ENCODE assay signal across 19 cellular contexts in genomic region chr9:90613502-90613901, GRCh38. TPM values are rescaled to one million over a fixed set of nuclear protein-coding genes. Genes with fewer than 3 reads are reported as not detected.
DNase-seq lines count a peak whose midpoint lies in the region; ATAC-seq and TF ChIP-seq lines count a peak whose summit lies in the region.
"Had no signal": no experiment of that assay in that cellular context is flagged by ENCODE, and none has a peak within 500 bp of the region (broad histone marks: within the 10 kb centered on the region; RNA-seq: fewer than 3 reads in every experiment).

No MANE protein-coding gene starts in this region.

- peak; percentile 74 for ATAC-seq in WTC11
- ATAC-seq: GM12878, HCT116 had no signal

- H3K27ac Mint-ChIP-seq in WTC11: no peak overlapping the region
- H3K27ac Mint-ChIP-seq: CD4-positive, alpha-beta memory T cell had no signal

- no peaks in the 10 kb centered on the region for H3K27me3 ChIP-seq in dorsolateral prefrontal cortex
- H3K27me3 ChIP-seq in vagina: no peaks in the 10 kb centered on the region

- no peaks in the 10 kb centered on the region for H3K36me3 ChIP-seq in vagina

- no peaks in the 10 kb centered on the region for H3K36me3 Mint-ChIP-seq in WTC11
- H3K36me3 Mint-ChIP-seq: CD4-positive, alpha-beta memory T cell had no signal

- peak; percentile 21 for DNase-seq in WTC11 (ENCODE audit: low spot score)
- DNase-seq in dorsolateral prefrontal cortex: peak in 1 of 10 donors; percentile 29
- peak; percentile 27 for DNase-seq in iPS-NIHi7 (ENCODE audit: extremely low spot score)
- DNase-seq in NCI-H2171 treated with DMSO at 0.1 percent for 48 hours (lab: John Stamatoyannopoulos, UW): no peak
- no peak for DNase-seq in vagina (ENCODE audit: extremely low spot score in 2 of 2)
- no peak for DNase-seq in germinal center (ENCODE audit: low spot score)
- DNase-seq in caudate nucleus (lab: John Stamatoyannopoulos, UW): no peak
- DNase-seq: Calu3; CD4-positive, alpha-beta memory T cell; COR-L47; DMS153; DND-41; GDM1; GM23248; H7 had no signal

- TF ChIP-seq POLR2A in vagina (IDR thresholded peaks at IDR 0.05): no peak

- POLR2A ChIA-PET in WTC11 (lab: Charles Lee): no interaction called here

- H3K27ac ChIP-seq in dorsolateral prefrontal cortex (peak overlapping the region in 38 of 59 donors; percentile 8 to 84 (median 61)), vagina (no peak overlapping the region), caudate nucleus (ENCODE audit: low read depth, low read length) (no peak overlapping the region)
- H3K27ac ChIP-seq: GM23248 had no signal

- H3K9me3 Mint-ChIP-seq in WTC11: 0 out of 2 replicates have a peak, but pooled peaks cover 4% of the 10 kb centered on the region
- H3K9me3 Mint-ChIP-seq: CD4-positive, alpha-beta memory T cell had no signal

- H3K27me3 Mint-ChIP-seq in WTC11 (ENCODE audit: low read depth): no peaks in the 10 kb centered on the region

- peaks cover 9% of the 10 kb centered on the region for H3K4me1 Mint-ChIP-seq in WTC11
- H3K4me1 Mint-ChIP-seq: CD4-positive, alpha-beta memory T cell had no signal

- no peaks in the 10 kb centered on the region for H3K9me3 ChIP-seq in vagina

- intact Hi-C loops in dorsolateral prefrontal cortex (cut with DNase I): no loop called here
- intact Hi-C loops in vagina (cut with DNase I): loop anchor here (5.0 kb wide), 1 partner anchor 339 kb away; no protein-coding TSS in a partner anchor

- H3K4me3 ChIP-seq in dorsolateral prefrontal cortex (no peak overlapping the region), vagina (no peak overlapping the region)
- H3K4me3 ChIP-seq: GM12878, GM23248 had no signal

- CTCF ChIA-PET in WTC11 (lab: Charles Lee): interaction anchor here (0.8 to 1.5 kb wide), 3 partner anchors 10 to 295 kb away, joined by 3 to 4 read pairs (median 3); partner anchors contain the start of gene DIRAS2

- no peaks in the 10 kb centered on the region for H3K4me1 ChIP-seq in vagina

- H3K4me3 Mint-ChIP-seq in WTC11: no peak overlapping the region
- H3K4me3 Mint-ChIP-seq: CD4-positive, alpha-beta memory T cell had no signal

- TF ChIP-seq CTCF in WTC11 (IDR thresholded peaks at IDR 0.05) (no peak), dorsolateral prefrontal cortex (IDR thresholded peaks at IDR 0.05 in 54 of 56, conservative IDR thresholded peaks at IDR 0.05 in 2 of 56; ENCODE audit: low read depth in 1 of 56, partially characterized antibody in 56 of 56) (no peak), vagina (IDR thresholded peaks at IDR 0.05) (no peak)

TF ChIP-seq in WTC11, 78 proteins besides CTCF, POLR2A, EP300 and RAD21:
- TF ChIP-seq IRF2 (CRISPR knock-in tag; IDR thresholded peaks at IDR 0.05; ENCODE audit: borderline replicate concordance, low read depth): no peak
- TF ChIP-seq ZNF121 (CRISPR knock-in tag; IDR thresholded peaks at IDR 0.05): no peak
- no peak for TF ChIP-seq HMGA2 (CRISPR knock-in tag; IDR thresholded peaks at IDR 0.05)
- TF ChIP-seq ZNF512 (CRISPR knock-in tag; IDR thresholded peaks at IDR 0.05; ENCODE audit: borderline replicate concordance): no peak
- TF ChIP-seq ATF6 (CRISPR knock-in tag; IDR thresholded peaks at IDR 0.05): no peak
- TF ChIP-seq KAT7 (CRISPR knock-in tag; IDR thresholded peaks at IDR 0.05; ENCODE audit: borderline replicate concordance): no peak
- no peak for TF ChIP-seq E2F4 (CRISPR knock-in tag; IDR thresholded peaks at IDR 0.05; ENCODE audit: borderline replicate concordance, low read depth)
- no peak for TF ChIP-seq JAZF1 (CRISPR knock-in tag; IDR thresholded peaks at IDR 0.05)
- TF ChIP-seq SOX15 (CRISPR knock-in tag; IDR thresholded peaks at IDR 0.05): no peak
- TF ChIP-seq, protein P1, sequence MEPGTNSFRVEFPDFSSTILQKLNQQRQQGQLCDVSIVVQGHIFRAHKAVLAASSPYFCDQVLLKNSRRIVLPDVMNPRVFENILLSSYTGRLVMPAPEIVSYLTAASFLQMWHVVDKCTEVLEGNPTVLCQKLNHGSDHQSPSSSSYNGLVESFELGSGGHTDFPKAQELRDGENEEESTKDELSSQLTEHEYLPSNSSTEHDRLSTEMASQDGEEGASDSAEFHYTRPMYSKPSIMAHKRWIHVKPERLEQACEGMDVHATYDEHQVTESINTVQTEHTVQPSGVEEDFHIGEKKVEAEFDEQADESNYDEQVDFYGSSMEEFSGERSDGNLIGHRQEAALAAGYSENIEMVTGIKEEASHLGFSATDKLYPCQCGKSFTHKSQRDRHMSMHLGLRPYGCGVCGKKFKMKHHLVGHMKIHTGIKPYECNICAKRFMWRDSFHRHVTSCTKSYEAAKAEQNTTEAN (CRISPR knock-in tag; IDR thresholded peaks at IDR 0.05): no peak
- TF ChIP-seq MLX (CRISPR knock-in tag; IDR thresholded peaks at IDR 0.05): no peak

RNA-seq across cellular contexts. Expression of gene DIRAS2, which starts 29.1 kb away (rescaled TPM):
- 0.27 to 0.35 TPM (median 0.34 TPM) in 3 replicates for total RNA-seq in WTC11 (2021)
- total RNA-seq in dorsolateral prefrontal cortex: 100 to 1,000 TPM in 118 of 120 experiments, 10 to 100 TPM in 2; 59.9 to 367 (median 223) TPM
- not detected for total RNA-seq in vagina
- total RNA-seq: A172; A673; CD4-positive, alpha-beta memory T cell; GM12878; GM23248 had no signal

Comparison
In these comparisons a context has a peak if more than half of its experiments do, and no peak if none do; other contexts are left out.
1. DNase-seq: peak in WTC11 (single experiment) and iPS-NIHi7 (single experiment); none in NCI-H2171 treated with DMSO at 0.1 percent for 48 hours (single experiment), vagina (0 of 2), germinal center (single experiment) and caudate nucleus (0 of 61).
2. H3K27ac ChIP-seq: peak in dorsolateral prefrontal cortex (38 of 59); none in vagina (single experiment) and caudate nucleus (single experiment).
3. RNA of gene DIRAS2, which starts 29.1 kb away (total RNA-seq): 59.9 to 367 TPM in dorsolateral prefrontal cortex; 0.27 to 0.35 TPM in WTC11 and not detected in vagina (single experiment); every median in the first group is over 10 times any median in the second.